ENCODE assay signal across 20 cellular contexts in genomic region chr10:101686133-101686925, GRCh38.
DNase-seq lines count a peak whose midpoint lies in the region; ATAC-seq and TF ChIP-seq lines count a peak whose summit lies in the region.
"Had no signal": no experiment of that assay in that cellular context is flagged by ENCODE, and none has a peak within 500 bp of the region (broad histone marks: within the 10 kb centered on the region; RNA-seq: fewer than 3 reads in every experiment).

No MANE protein-coding gene starts in this region.

- H3K36me3 ChIP-seq in HEK293 (ENCODE audit: control insufficient read depth in 2 of 2, insufficient read depth in 1 of 2, low read length in 2 of 2): no peaks in the 10 kb centered on the region

- ATAC-seq in HG03520 (IDR thresholded peaks at IDR 0.05; ENCODE audit: unreplicated experiment) (no peak), GM21619 (IDR thresholded peaks at IDR 0.05; ENCODE audit: unreplicated experiment) (no peak)
- ATAC-seq: GM12878, PC-3 had no signal

- CTCF ChIA-PET in HEK293 (lab: Yijun Ruan, JAX): interaction anchor here (0.7 to 1.1 kb wide), 2 partner anchors 54 to 94 kb away, joined by 3 to 4 read pairs; no protein-coding TSS in a partner anchor

- DNase-seq in AG08395 (ENCODE audit: low spot score) (peak; percentile 8), amniotic epithelial cell (ENCODE audit: low read depth) (peak; percentile 60), kidney tubule cell (ENCODE audit: low spot score) (peak; percentile 36), SKM-1 (lab: John Stamatoyannopoulos, UW; ENCODE audit: unreplicated experiment) (no peak), globus pallidus (ENCODE audit: low spot score) (no peak)
- DNase-seq: activated CD8-positive, alpha-beta memory T cell treated with anti-CD3 and anti-CD28 coated beads for 24 hours; activated T-cell treated with anti-CD3 and anti-CD28 coated beads, Interleukin-2, amount 50 U/mL, for 1 hour; amniotic stem cell; central memory CD4-positive, alpha-beta T cell; DMS53; glutamatergic neuron; H9; NCI-H1417; PC-3; Right ventricle myocardium superior had no signal

- TF ChIP-seq CTCF in HEK293 (tag by site-specific recombination; IDR thresholded peaks at IDR 0.05): no peak

- no peak overlapping the region for H3K27ac ChIP-seq in HEK293 (ENCODE audit: extremely low read depth, low read depth, low read length)
- H3K27ac ChIP-seq: skin epidermis had no signal

- no peaks in the 10 kb centered on the region for H3K9me3 ChIP-seq in HEK293 (ENCODE audit: control insufficient read depth, insufficient read depth, low read depth, low read length)

- POLR2A ChIA-PET in HEK293 (lab: Yijun Ruan, JAX): no interaction called here

- no peak overlapping the region for H3K4me3 ChIP-seq in HEK293 (ENCODE audit: low read depth, low read length)
- H3K4me3 ChIP-seq: GM12878, skin epidermis had no signal

- H3K4me1 ChIP-seq in HEK293 (ENCODE audit: control insufficient read depth, insufficient read depth, low read length): peaks cover 45% of the 10 kb centered on the region

TF ChIP-seq in HEK293, 187 proteins besides CTCF, POLR2A, EP300 and RAD21:
- peak; percentile 95 for TF ChIP-seq ZNF239 (tag by site-specific recombination; IDR thresholded peaks at IDR 0.05)
- TF ChIP-seq ZNF354C (tag by site-specific recombination; IDR thresholded peaks at IDR 0.05; ENCODE audit: borderline replicate concordance, low read depth): no peak
- peak; percentile 84; the same call in 1 of the 2 replicates for TF ChIP-seq MZF1 (tag by site-specific recombination; IDR thresholded peaks at IDR 0.05; ENCODE audit: borderline replicate concordance)

Comparison
In these comparisons a context has a peak if more than half of its experiments do, and no peak if none do; other contexts are left out.
1. DNase-seq: peak in AG08395 (single experiment), amniotic epithelial cell (single experiment) and kidney tubule cell (single experiment); none in SKM-1 (single experiment) and globus pallidus (single experiment).